ENCODE assay signal across 34 cellular contexts in the genomic region with DNA sequence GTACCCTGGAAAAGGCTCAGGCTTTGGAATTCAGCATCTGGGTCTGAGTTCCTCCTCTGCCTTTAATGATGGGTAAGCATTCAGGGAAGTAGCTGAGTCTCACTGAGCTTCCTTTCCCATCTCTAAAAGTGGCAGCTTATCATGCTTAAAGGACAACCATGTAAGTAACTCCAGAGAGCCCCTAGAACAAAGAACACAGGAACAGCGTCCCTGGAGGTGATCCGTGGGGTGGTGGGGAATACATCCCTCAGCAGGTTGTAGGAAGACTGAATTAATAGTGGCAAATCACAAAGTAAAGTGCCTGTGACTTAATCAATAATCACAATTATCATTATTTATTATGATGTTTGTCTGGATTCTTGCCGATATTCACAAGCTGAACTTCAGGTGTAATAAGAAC.
"Had no signal": no experiment of that assay in that cellular context is flagged by ENCODE, and none has a peak within 500 bp of the region (broad histone marks: within the 10 kb centered on the region; RNA-seq: fewer than 3 reads in every experiment).

No MANE protein-coding gene starts in this region.

- H3K36me3 Mint-ChIP-seq: activated CD8-positive, alpha-beta memory T cell treated with anti-CD3 and anti-CD28 coated beads, Interleukin-2, amount 10 ng/mL, durations not matched to agents 7 days and 5 days; activated naive CD8-positive, alpha-beta T cell treated with anti-CD3 and anti-CD28 coated beads for 36 hours had no signal

- H3K4me1 Mint-ChIP-seq: activated CD4-positive, alpha-beta memory T cell treated with anti-CD3 and anti-CD28 coated beads, Interleukin-2, amount 10 ng/mL, durations not matched to agents 7 days and 5 days; activated CD8-positive, alpha-beta memory T cell treated with anti-CD3 and anti-CD28 coated beads, Interleukin-2, amount 10 ng/mL, durations not matched to agents 7 days and 5 days; activated naive CD8-positive, alpha-beta T cell treated with anti-CD3 and anti-CD28 coated beads for 36 hours had no signal

- H3K36me3 ChIP-seq: brain microvascular endothelial cell, Peyer's patch had no signal

- H3K4me3 Mint-ChIP-seq: activated CD4-positive, alpha-beta memory T cell treated with anti-CD3 and anti-CD28 coated beads, Interleukin-2, amount 10 ng/mL, durations not matched to agents 7 days and 5 days; activated CD8-positive, alpha-beta memory T cell treated with anti-CD3 and anti-CD28 coated beads, Interleukin-2, amount 10 ng/mL, durations not matched to agents 7 days and 5 days; activated naive CD8-positive, alpha-beta T cell treated with anti-CD3 and anti-CD28 coated beads for 36 hours had no signal

- H3K27me3 Mint-ChIP-seq: activated CD4-positive, alpha-beta memory T cell treated with anti-CD3 and anti-CD28 coated beads, Interleukin-2, amount 10 ng/mL, durations not matched to agents 7 days and 5 days; activated CD8-positive, alpha-beta memory T cell treated with anti-CD3 and anti-CD28 coated beads, Interleukin-2, amount 10 ng/mL, durations not matched to agents 7 days and 5 days; activated naive CD8-positive, alpha-beta T cell treated with anti-CD3 and anti-CD28 coated beads for 36 hours had no signal

- H3K9me3 ChIP-seq: Peyer's patch had no signal

- H3K27ac Mint-ChIP-seq: activated CD4-positive, alpha-beta memory T cell treated with anti-CD3 and anti-CD28 coated beads, Interleukin-2, amount 10 ng/mL, durations not matched to agents 7 days and 5 days; activated CD8-positive, alpha-beta memory T cell treated with anti-CD3 and anti-CD28 coated beads, Interleukin-2, amount 10 ng/mL, durations not matched to agents 7 days and 5 days; activated naive CD8-positive, alpha-beta T cell treated with anti-CD3 and anti-CD28 coated beads for 36 hours had no signal

- DNase-seq: activated CD4-positive, alpha-beta memory T cell treated with anti-CD3 and anti-CD28 coated beads, Interleukin-2, amount 10 ng/mL, durations not matched to agents 7 days and 5 days; activated CD4-positive, alpha-beta T cell treated with anti-CD3 and anti-CD28 coated beads for 1 hour; activated CD4-positive, alpha-beta T cell treated with anti-CD3 and anti-CD28 coated beads for 48 hours; activated CD4-positive, CD25-positive, alpha-beta regulatory T cell; activated CD8-positive, alpha-beta memory T cell treated with anti-CD3 and anti-CD28 coated beads for 24 hours; activated CD8-positive, alpha-beta memory T cell treated with anti-CD3 and anti-CD28 coated beads, Interleukin-2, amount 10 ng/mL, durations not matched to agents 7 days and 5 days; activated CD8-positive, alpha-beta memory T cell treated with anti-CD3 and anti-CD28 coated beads, Interleukin-2, amount 50 U/mL, for 48 hours; activated effector memory CD4-positive, alpha-beta T cell treated with anti-CD3 and anti-CD28 coated beads, Interleukin-2, amount 50 U/mL, for 16 hours; activated naive CD4-positive, alpha-beta T cell; activated naive CD4-positive, alpha-beta T cell treated with anti-CD3 and anti-CD28 coated beads, Interleukin-2, amount 50 U/mL, for 16 hours; activated naive CD8-positive, alpha-beta T cell treated with anti-CD3 and anti-CD28 coated beads for 36 hours; activated T-cell treated with anti-CD3 and anti-CD28 coated beads, Interleukin-2, amount 50 U/mL, for 48 hours; amniotic stem cell; aorta; brain microvascular endothelial cell; central memory CD4-positive, alpha-beta T cell; MM.1S; MV-4-11; NCI-H1092; NCI-H1436 treated with DMSO at 0.1 percent for 48 hours; NCI-H1694 treated with DMSO at 0.1 percent for 48 hours; NCI-H2029; NCI-H345; NCI-H524 treated with DMSO at 0.1 percent for 48 hours; PC-3; Peyer's patch; SIG-M5; SW 1271; T-helper 1 cell; T-helper 2 cell; T-helper 9 cell had no signal

- H3K27me3 ChIP-seq: brain microvascular endothelial cell, Peyer's patch had no signal

- H3K4me1 ChIP-seq: Peyer's patch had no signal

- H3K9me3 Mint-ChIP-seq: activated CD4-positive, alpha-beta memory T cell treated with anti-CD3 and anti-CD28 coated beads, Interleukin-2, amount 10 ng/mL, durations not matched to agents 7 days and 5 days; activated naive CD8-positive, alpha-beta T cell treated with anti-CD3 and anti-CD28 coated beads for 36 hours had no signal

- ATAC-seq: activated CD8-positive, alpha-beta memory T cell treated with anti-CD3 and anti-CD28 coated beads, Interleukin-2, amount 10 ng/mL, durations not matched to agents 7 days and 5 days; PC-3; Right ventricle myocardium inferior had no signal

- H3K27ac ChIP-seq: brain microvascular endothelial cell, Peyer's patch, RWPE1, VCaP had no signal

- H3K4me3 ChIP-seq: Peyer's patch had no signal
